ENCODE assay signal across 1 cellular context in the genomic region with DNA sequence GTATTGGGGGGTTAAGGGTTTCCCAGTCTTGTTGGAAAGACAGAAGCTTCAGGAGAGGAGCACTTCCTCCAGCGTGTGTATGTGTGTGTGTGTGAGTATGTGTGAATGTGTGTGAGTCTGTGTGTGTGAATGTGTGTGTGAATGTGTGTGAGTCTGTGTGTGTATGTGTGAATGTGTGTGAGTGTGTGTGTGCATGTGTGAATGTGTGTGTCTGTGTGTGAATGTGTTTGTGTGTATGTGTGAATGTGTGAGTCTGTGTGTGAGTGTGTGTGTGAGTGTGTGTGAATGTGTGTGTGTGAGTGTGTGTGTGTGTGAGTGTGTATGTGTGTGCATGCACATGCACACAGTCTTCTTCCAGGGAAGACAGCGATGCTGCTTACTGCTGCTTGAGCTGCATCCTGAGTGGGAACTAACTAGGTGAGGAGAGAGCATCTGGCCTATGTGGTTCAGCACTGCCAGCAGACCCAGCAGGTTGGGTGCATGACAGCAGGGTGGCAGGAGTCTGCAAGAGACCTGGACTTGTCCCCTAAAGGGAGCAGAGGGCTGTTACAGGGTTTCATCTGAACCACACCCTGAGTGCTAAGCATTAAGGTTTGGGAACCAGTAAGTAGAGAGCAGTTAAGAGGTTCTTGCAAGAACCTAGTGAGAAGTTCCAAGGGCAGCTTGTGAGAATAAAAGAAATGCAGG.
TF ChIP-seq lines count a peak whose summit lies in the region.

No MANE protein-coding gene starts in this region.

TF ChIP-seq in K562, 482 proteins besides CTCF, POLR2A, EP300 and RAD21 (continued from another document):
- TF ChIP-seq, protein P1, sequence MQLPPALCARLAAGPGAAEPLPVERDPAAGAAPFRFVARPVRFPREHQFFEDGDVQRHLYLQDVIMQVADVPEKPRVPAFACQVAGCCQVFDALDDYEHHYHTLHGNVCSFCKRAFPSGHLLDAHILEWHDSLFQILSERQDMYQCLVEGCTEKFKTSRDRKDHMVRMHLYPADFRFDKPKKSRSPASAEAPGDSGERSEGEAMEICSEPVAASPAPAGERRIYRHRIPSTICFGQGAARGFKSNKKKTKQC (CRISPR knock-in tag; IDR thresholded peaks at IDR 0.05), result no peak
- TF ChIP-seq, protein P2, sequence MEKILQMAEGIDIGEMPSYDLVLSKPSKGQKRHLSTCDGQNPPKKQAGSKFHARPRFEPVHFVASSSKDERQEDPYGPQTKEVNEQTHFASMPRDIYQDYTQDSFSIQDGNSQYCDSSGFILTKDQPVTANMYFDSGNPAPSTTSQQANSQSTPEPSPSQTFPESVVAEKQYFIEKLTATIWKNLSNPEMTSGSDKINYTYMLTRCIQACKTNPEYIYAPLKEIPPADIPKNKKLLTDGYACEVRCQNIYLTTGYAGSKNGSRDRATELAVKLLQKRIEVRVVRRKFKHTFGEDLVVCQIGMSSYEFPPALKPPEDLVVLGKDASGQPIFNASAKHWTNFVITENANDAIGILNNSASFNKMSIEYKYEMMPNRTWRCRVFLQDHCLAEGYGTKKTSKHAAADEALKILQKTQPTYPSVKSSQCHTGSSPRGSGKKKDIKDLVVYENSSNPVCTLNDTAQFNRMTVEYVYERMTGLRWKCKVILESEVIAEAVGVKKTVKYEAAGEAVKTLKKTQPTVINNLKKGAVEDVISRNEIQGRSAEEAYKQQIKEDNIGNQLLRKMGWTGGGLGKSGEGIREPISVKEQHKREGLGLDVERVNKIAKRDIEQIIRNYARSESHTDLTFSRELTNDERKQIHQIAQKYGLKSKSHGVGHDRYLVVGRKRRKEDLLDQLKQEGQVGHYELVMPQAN (IDR thresholded peaks at IDR 0.05; ENCODE audit: borderline replicate concordance), result 0 out of 2 replicates have a peak, but pooled peaks have one; percentile 20
- TF ChIP-seq ZFP1 (CRISPR knock-in tag; IDR thresholded peaks at IDR 0.05) (no peak), IRF2 (CRISPR knock-in tag; IDR thresholded peaks at IDR 0.05) (no peak), CXXC5 (CRISPR knock-in tag; IDR thresholded peaks at IDR 0.05) (no peak), EHMT2 (IDR thresholded peaks at IDR 0.05) (0 out of 2 replicates have a peak, but pooled peaks have one; percentile 28), KDM4B (IDR thresholded peaks at IDR 0.05; ENCODE audit: borderline replicate concordance in 2 of 2, low read depth in 1 of 2) (0 out of 4 replicates have a peak, but pooled peaks of 1 of the 2 experiments have one; percentile 46), TOE1 (IDR thresholded peaks at IDR 0.05; ENCODE audit: borderline replicate concordance) (peak; percentile 80), TOE1 (CRISPR knock-in tag; IDR thresholded peaks at IDR 0.05; ENCODE audit: borderline replicate concordance, low read depth) (no peak), HDGF (IDR thresholded peaks at IDR 0.05) (0 out of 2 replicates have a peak, but pooled peaks have one; percentile 72), ZC3H4 (CRISPR knock-in tag; IDR thresholded peaks at IDR 0.05; ENCODE audit: borderline replicate concordance) (0 out of 2 replicates have a peak, but pooled peaks have one; percentile 27), ZNF239 (CRISPR knock-in tag; IDR thresholded peaks at IDR 0.05) (no peak), L3MBTL2 (IDR thresholded peaks at IDR 0.05) (no peak), BDP1 (IDR thresholded peaks at IDR 0.05; ENCODE audit: insufficient read depth, insufficient read length) (no peak), GABPB1 (CRISPR knock-in tag; IDR thresholded peaks at IDR 0.05) (0 out of 2 replicates have a peak, but pooled peaks have one; percentile 21), SP2 (IDR thresholded peaks at IDR 0.05; ENCODE audit: extremely low read depth, low read depth, low read length, poor library complexity, severe bottlenecking) (no peak), PHTF2 (CRISPR knock-in tag; IDR thresholded peaks at IDR 0.05) (no peak), KAT8 (IDR thresholded peaks at IDR 0.05; ENCODE audit: low read depth) (no peak)
- TF ChIP-seq, protein P3, sequence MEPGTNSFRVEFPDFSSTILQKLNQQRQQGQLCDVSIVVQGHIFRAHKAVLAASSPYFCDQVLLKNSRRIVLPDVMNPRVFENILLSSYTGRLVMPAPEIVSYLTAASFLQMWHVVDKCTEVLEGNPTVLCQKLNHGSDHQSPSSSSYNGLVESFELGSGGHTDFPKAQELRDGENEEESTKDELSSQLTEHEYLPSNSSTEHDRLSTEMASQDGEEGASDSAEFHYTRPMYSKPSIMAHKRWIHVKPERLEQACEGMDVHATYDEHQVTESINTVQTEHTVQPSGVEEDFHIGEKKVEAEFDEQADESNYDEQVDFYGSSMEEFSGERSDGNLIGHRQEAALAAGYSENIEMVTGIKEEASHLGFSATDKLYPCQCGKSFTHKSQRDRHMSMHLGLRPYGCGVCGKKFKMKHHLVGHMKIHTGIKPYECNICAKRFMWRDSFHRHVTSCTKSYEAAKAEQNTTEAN (CRISPR knock-in tag; IDR thresholded peaks at IDR 0.05), result peak; percentile 98
- TF ChIP-seq, protein P4, sequence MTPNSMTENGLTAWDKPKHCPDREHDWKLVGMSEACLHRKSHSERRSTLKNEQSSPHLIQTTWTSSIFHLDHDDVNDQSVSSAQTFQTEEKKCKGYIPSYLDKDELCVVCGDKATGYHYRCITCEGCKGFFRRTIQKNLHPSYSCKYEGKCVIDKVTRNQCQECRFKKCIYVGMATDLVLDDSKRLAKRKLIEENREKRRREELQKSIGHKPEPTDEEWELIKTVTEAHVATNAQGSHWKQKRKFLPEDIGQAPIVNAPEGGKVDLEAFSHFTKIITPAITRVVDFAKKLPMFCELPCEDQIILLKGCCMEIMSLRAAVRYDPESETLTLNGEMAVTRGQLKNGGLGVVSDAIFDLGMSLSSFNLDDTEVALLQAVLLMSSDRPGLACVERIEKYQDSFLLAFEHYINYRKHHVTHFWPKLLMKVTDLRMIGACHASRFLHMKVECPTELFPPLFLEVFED (CRISPR knock-in tag; conservative IDR thresholded peaks at IDR 0.05), result 0 out of 2 replicates have a peak, but pooled peaks have one; percentile 58
- TF ChIP-seq, protein P5, sequence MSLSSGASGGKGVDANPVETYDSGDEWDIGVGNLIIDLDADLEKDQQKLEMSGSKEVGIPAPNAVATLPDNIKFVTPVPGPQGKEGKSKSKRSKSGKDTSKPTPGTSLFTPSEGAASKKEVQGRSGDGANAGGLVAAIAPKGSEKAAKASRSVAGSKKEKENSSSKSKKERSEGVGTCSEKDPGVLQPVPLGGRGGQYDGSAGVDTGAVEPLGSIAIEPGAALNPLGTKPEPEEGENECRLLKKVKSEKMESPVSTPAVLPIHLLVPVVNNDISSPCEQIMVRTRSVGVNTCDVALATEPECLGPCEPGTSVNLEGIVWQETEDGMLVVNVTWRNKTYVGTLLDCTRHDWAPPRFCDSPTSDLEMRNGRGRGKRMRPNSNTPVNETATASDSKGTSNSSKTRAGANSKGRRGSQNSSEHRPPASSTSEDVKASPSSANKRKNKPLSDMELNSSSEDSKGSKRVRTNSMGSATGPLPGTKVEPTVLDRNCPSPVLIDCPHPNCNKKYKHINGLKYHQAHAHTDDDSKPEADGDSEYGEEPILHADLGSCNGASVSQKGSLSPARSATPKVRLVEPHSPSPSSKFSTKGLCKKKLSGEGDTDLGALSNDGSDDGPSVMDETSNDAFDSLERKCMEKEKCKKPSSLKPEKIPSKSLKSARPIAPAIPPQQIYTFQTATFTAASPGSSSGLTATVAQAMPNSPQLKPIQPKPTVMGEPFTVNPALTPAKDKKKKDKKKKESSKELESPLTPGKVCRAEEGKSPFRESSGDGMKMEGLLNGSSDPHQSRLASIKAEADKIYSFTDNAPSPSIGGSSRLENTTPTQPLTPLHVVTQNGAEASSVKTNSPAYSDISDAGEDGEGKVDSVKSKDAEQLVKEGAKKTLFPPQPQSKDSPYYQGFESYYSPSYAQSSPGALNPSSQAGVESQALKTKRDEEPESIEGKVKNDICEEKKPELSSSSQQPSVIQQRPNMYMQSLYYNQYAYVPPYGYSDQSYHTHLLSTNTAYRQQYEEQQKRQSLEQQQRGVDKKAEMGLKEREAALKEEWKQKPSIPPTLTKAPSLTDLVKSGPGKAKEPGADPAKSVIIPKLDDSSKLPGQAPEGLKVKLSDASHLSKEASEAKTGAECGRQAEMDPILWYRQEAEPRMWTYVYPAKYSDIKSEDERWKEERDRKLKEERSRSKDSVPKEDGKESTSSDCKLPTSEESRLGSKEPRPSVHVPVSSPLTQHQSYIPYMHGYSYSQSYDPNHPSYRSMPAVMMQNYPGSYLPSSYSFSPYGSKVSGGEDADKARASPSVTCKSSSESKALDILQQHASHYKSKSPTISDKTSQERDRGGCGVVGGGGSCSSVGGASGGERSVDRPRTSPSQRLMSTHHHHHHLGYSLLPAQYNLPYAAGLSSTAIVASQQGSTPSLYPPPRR (CRISPR knock-in tag; IDR thresholded peaks at IDR 0.05; ENCODE audit: borderline replicate concordance), result 0 out of 2 replicates have a peak, but pooled peaks have one; percentile 2
- TF ChIP-seq, protein P6, sequence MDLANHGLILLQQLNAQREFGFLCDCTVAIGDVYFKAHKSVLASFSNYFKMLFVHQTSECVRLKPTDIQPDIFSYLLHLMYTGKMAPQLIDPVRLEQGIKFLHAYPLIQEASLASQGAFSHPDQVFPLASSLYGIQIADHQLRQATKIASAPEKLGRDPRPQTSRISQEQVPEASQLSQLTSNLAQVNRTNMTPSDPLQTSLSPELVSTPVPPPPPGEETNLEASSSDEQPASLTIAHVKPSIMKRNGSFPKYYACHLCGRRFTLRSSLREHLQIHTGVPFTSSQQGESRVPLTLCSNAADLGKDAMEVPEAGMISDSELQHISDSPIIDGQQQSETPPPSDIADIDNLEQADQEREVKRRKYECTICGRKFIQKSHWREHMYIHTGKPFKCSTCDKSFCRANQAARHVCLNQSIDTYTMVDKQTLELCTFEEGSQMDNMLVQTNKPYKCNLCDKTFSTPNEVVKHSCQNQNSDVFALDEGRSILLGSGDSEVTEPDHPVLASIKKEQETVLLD (IDR thresholded peaks at IDR 0.05), result peak; percentile 52; the same call in 1 of the 2 replicates
- TF ChIP-seq, protein P7, sequence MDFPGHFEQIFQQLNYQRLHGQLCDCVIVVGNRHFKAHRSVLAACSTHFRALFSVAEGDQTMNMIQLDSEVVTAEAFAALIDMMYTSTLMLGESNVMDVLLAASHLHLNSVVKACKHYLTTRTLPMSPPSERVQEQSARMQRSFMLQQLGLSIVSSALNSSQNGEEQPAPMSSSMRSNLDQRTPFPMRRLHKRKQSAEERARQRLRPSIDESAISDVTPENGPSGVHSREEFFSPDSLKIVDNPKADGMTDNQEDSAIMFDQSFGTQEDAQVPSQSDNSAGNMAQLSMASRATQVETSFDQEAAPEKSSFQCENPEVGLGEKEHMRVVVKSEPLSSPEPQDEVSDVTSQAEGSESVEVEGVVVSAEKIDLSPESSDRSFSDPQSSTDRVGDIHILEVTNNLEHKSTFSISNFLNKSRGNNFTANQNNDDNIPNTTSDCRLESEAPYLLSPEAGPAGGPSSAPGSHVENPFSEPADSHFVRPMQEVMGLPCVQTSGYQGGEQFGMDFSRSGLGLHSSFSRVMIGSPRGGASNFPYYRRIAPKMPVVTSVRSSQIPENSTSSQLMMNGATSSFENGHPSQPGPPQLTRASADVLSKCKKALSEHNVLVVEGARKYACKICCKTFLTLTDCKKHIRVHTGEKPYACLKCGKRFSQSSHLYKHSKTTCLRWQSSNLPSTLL (IDR thresholded peaks at IDR 0.05), result 0 out of 2 replicates have a peak, but pooled peaks have one; percentile 51
- TF ChIP-seq, protein P8, sequence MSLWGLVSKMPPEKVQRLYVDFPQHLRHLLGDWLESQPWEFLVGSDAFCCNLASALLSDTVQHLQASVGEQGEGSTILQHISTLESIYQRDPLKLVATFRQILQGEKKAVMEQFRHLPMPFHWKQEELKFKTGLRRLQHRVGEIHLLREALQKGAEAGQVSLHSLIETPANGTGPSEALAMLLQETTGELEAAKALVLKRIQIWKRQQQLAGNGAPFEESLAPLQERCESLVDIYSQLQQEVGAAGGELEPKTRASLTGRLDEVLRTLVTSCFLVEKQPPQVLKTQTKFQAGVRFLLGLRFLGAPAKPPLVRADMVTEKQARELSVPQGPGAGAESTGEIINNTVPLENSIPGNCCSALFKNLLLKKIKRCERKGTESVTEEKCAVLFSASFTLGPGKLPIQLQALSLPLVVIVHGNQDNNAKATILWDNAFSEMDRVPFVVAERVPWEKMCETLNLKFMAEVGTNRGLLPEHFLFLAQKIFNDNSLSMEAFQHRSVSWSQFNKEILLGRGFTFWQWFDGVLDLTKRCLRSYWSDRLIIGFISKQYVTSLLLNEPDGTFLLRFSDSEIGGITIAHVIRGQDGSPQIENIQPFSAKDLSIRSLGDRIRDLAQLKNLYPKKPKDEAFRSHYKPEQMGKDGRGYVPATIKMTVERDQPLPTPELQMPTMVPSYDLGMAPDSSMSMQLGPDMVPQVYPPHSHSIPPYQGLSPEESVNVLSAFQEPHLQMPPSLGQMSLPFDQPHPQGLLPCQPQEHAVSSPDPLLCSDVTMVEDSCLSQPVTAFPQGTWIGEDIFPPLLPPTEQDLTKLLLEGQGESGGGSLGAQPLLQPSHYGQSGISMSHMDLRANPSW (CRISPR knock-in tag; IDR thresholded peaks at IDR 0.05), result no peak
